In the genomic region with DNA sequence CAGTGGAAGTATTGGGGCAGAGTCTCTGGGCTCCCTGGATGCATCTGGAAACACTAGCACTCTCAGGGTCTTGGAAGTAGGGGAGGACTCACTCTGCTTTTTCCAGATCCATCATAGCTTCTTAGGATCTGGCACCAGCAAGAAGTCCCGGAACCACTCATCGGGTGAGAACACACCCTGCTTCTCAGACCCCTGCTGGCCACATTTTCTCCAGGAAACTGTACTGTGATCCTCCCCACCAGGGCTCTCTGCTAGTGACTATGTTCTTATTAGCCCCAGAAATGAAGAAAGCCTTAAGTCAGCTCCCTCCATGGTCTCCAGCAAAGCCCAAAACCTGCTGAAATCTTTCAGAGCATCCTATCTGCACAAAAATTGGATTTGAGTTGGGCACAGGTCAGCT, we compare ENCODE assay signal across 28 cellular contexts.
"Had no signal": no experiment of that assay in that cellular context is flagged by ENCODE, and none has a peak within 500 bp of the region (broad histone marks: within the 10 kb centered on the region; RNA-seq: fewer than 3 reads in every experiment).

No MANE protein-coding gene starts in this region.

- H3K4me2 ChIP-seq: SK-N-SH had no signal

- H3K9me2 ChIP-seq: SK-N-SH had no signal

- H3K27me3 ChIP-seq: ascending aorta, body of pancreas, Peyer's patch, SJCRH30 had no signal

- H3K9me3 ChIP-seq: ascending aorta, body of pancreas, Peyer's patch, SJCRH30, SK-N-SH had no signal

- H3K9ac ChIP-seq: SK-N-SH had no signal

- H3K4me3 ChIP-seq: ascending aorta, body of pancreas, Peyer's patch, SJCRH30 had no signal

- H3K27ac ChIP-seq: ascending aorta, body of pancreas, Peyer's patch, RWPE1, SJCRH30 had no signal

- H3K36me3 ChIP-seq: ascending aorta, Peyer's patch, SJCRH30 had no signal

- H3K4me1 ChIP-seq: ascending aorta, Peyer's patch, SJCRH30 had no signal

- ATAC-seq: activated CD8-positive, alpha-beta memory T cell treated with anti-CD3 and anti-CD28 coated beads, Interleukin-2, amount 10 ng/mL, durations not matched to agents 7 days and 5 days; activated naive CD8-positive, alpha-beta T cell treated with anti-CD3 and anti-CD28 coated beads, Interleukin-2, amount 50 U/mL, for 24 hours; body of pancreas; WTC11 had no signal

- DNase-seq: activated CD4-positive, alpha-beta T cell treated with anti-CD3 and anti-CD28 coated beads for 48 hours; activated CD4-positive, alpha-beta T cell treated with anti-CD3 and anti-CD28 coated beads, Interleukin-2, amount 50 U/mL, for 4 hours; activated CD4-positive, CD25-positive, alpha-beta regulatory T cell treated with anti-CD3 and anti-CD28 coated beads, Interleukin-2, amount 50 U/mL, for 72 hours; activated CD8-positive, alpha-beta memory T cell treated with anti-CD3 and anti-CD28 coated beads, Interleukin-2, amount 10 ng/mL, durations not matched to agents 7 days and 5 days; activated effector memory CD4-positive, alpha-beta T cell treated with Interleukin-2 at 50 U/mL for 16 hours; activated naive CD4-positive, alpha-beta T cell; activated naive CD8-positive, alpha-beta T cell treated with anti-CD3 and anti-CD28 coated beads, Interleukin-2, amount 50 U/mL, for 24 hours; activated T-cell treated with anti-CD3 and anti-CD28 coated beads, Interleukin-2, amount 50 U/mL, for 24 hours; amniotic stem cell; body of pancreas; central memory CD4-positive, alpha-beta T cell; MM.1S; NCI-H1105; NCI-H1436; NCI-H1694 treated with DMSO at 0.1 percent for 48 hours; NCI-H2029 treated with DMSO at 0.1 percent for 48 hours; NCI-H345; NCI-H510A; NCI-H69; NK-92 treated with Interleukin-12 subunit alpha and Interleukin-12 subunit beta, amount 100 ng/mL, for 24 hours; OCI-M1; Peyer's patch; Right ventricle myocardium superior; SJCRH30; SK-N-SH had no signal
